17 cellular contexts compared by ENCODE assay signal in genomic region chr4:156578713-156579112, GRCh38.
DNase-seq lines count a peak whose midpoint lies in the region; ATAC-seq and TF ChIP-seq lines count a peak whose summit lies in the region.
"Had no signal": no experiment of that assay in that cellular context is flagged by ENCODE, and none has a peak within 500 bp of the region (broad histone marks: within the 10 kb centered on the region; RNA-seq: fewer than 3 reads in every experiment).

No MANE protein-coding gene starts in this region.

- intact Hi-C loops in adrenal gland (cut with DNase I), result no loop called here

- no peaks in the 10 kb centered on the region for H3K27me3 ChIP-seq in SK-N-SH (ENCODE audit: insufficient read depth)
- no peaks in the 10 kb centered on the region for H3K27me3 ChIP-seq in brain microvascular endothelial cell (replicated peaks)
- no peaks in the 10 kb centered on the region for H3K27me3 ChIP-seq in smooth muscle cell (ENCODE audit: low read depth)
- H3K27me3 ChIP-seq in adrenal gland, result no peaks in the 10 kb centered on the region
- H3K27me3 ChIP-seq: BLaER1 had no signal

- H3K9me2 ChIP-seq in SK-N-SH, result no peaks in the 10 kb centered on the region

- in situ Hi-C loops in brain microvascular endothelial cell (cut with HindIII; ENCODE audit: low pct_ligation_motif_present, low sequenced_read_pairs), result no loop called here

- H3K36me3 ChIP-seq in SK-N-SH (replicated peaks in 1 of 2; ENCODE audit: control insufficient read depth in 1 of 2, insufficient read depth in 2 of 2, low read length in 1 of 2) (no peaks in the 10 kb centered on the region), brain microvascular endothelial cell (replicated peaks) (no peaks in the 10 kb centered on the region), mesodermal cell (ENCODE audit: control insufficient read depth, insufficient read depth, low read length) (no peaks in the 10 kb centered on the region), smooth muscle cell (ENCODE audit: low read depth) (no peaks in the 10 kb centered on the region), adrenal gland (replicated peaks in 1 of 2) (no peaks in the 10 kb centered on the region)
- H3K36me3 ChIP-seq: BLaER1 had no signal

- ATAC-seq in SK-N-SH treated with all-trans-retinoic acid at 6 μM for 48 hours (no peak), HG03342 (IDR thresholded peaks at IDR 0.05; ENCODE audit: unreplicated experiment) (no peak)

- CTCF ChIA-PET in SK-N-SH (lab: Yijun Ruan, JAX), result no interaction called here

- H4K20me1 ChIP-seq in SK-N-SH (ENCODE audit: insufficient read depth) (no peaks in the 10 kb centered on the region), smooth muscle cell (ENCODE audit: low read depth) (no peaks in the 10 kb centered on the region)
- H4K20me1 ChIP-seq: BLaER1 had no signal

- H3K4me2 ChIP-seq in SK-N-SH (peak overlapping the region; percentile 71; the same call in 1 of the 2 replicates), smooth muscle cell (peak overlapping the region; percentile 40)
- H3K4me2 ChIP-seq: BLaER1 had no signal

- DNase-seq in SK-N-SH, result no peak
- DNase-seq in brain microvascular endothelial cell, result no peak
- DNase-seq in smooth muscle cell (lab: John Stamatoyannopoulos, UW; ENCODE audit: unreplicated experiment), result no peak
- no peak for DNase-seq in adrenal gland
- no peak for DNase-seq in stimulated activated CD4-positive, alpha-beta T cell treated with anti-CD3 and anti-CD28 coated beads, Interleukin-4, amount 100 ng/mL, for 4 hours
- DNase-seq: AML-193; Caco-2; CD8-positive, alpha-beta memory T cell; DMS53; GF-D8; HCEC 1CT; HFFc6 had no signal

- TF ChIP-seq EP300 in SK-N-SH (IDR thresholded peaks at IDR 0.05; ENCODE audit: borderline replicate concordance in 1 of 2, low read depth in 1 of 2, low read length in 1 of 2), result no peak

- H3K9ac ChIP-seq in SK-N-SH, result no peak overlapping the region
- H3K9ac ChIP-seq in smooth muscle cell (ENCODE audit: low read depth), result no peak overlapping the region
- H3K9ac ChIP-seq: BLaER1 had no signal

- POLR2A ChIA-PET in SK-N-SH (lab: Yijun Ruan, JAX), result no interaction called here

- H3K4me1 ChIP-seq in SK-N-SH (ENCODE audit: control insufficient read depth in 1 of 2, insufficient read depth in 2 of 2, low read depth in 1 of 2, low read length in 1 of 2) (peaks cover 0 to 42% of the 10 kb centered on the region in 2 experiments; a peak in 2 of 4 replicates), mesodermal cell (ENCODE audit: control insufficient read depth, insufficient read depth, low read length, poor library complexity, severe bottlenecking) (peaks cover 9% of the 10 kb centered on the region), smooth muscle cell (ENCODE audit: low read depth) (peaks cover 3% of the 10 kb centered on the region), adrenal gland (replicated peaks in 1 of 2) (no peaks in the 10 kb centered on the region)
- H3K4me1 ChIP-seq: BLaER1, Caco-2 had no signal

- H3K79me2 ChIP-seq in SK-N-SH (ENCODE audit: insufficient read depth) (no peaks in the 10 kb centered on the region), smooth muscle cell (ENCODE audit: low read depth) (no peaks in the 10 kb centered on the region)

- H3F3A ChIP-seq in SK-N-SH (replicated peaks; ENCODE audit: insufficient read depth) (peaks cover 65% of the 10 kb centered on the region), smooth muscle cell (ENCODE audit: low read depth) (peaks cover 8% of the 10 kb centered on the region)

- no peak for TF ChIP-seq CTCF in SK-N-SH (IDR thresholded peaks at IDR 0.05)
- no peak for TF ChIP-seq CTCF in brain microvascular endothelial cell (IDR thresholded peaks at IDR 0.05; ENCODE audit: low read depth, low read length, missing control alignments)
- TF ChIP-seq CTCF in smooth muscle cell (IDR thresholded peaks at IDR 0.05; ENCODE audit: borderline replicate concordance, insufficient read depth, poor library complexity, severe bottlenecking), result no peak
- no peak for TF ChIP-seq CTCF in adrenal gland (IDR thresholded peaks at IDR 0.05)

- no peak for TF ChIP-seq POLR2A in adrenal gland (IDR thresholded peaks at IDR 0.05)

- no peak for TF ChIP-seq RAD21 in SK-N-SH (IDR thresholded peaks at IDR 0.05; ENCODE audit: low read length)

- H3K9me3 ChIP-seq in SK-N-SH (no peaks in the 10 kb centered on the region), mesodermal cell (ENCODE audit: control insufficient read depth, low read length) (no peaks in the 10 kb centered on the region), smooth muscle cell (replicated peaks; ENCODE audit: low read depth) (no peaks in the 10 kb centered on the region), adrenal gland (replicated peaks in 1 of 3) (no peaks in the 10 kb centered on the region)
- H3K9me3 ChIP-seq: BLaER1, Caco-2 had no signal

- H2AFZ ChIP-seq in SK-N-SH (ENCODE audit: low read depth), result peak overlapping the region; percentile 80; the same call in 1 of the 2 replicates
- H2AFZ ChIP-seq in smooth muscle cell (ENCODE audit: low read depth), result peak overlapping the region; percentile 87

- no peak overlapping the region; a peak in 1 of 4 replicates for H3K4me3 ChIP-seq in SK-N-SH (ENCODE audit: low read depth in 2 of 2, low read length in 1 of 2)
- no peak overlapping the region for H3K4me3 ChIP-seq in brain microvascular endothelial cell (ENCODE audit: low read depth, low read length)
- H3K4me3 ChIP-seq in mesodermal cell (ENCODE audit: extremely low read depth, insufficient read depth, low read length, poor library complexity, severe bottlenecking), result no peak overlapping the region
- H3K4me3 ChIP-seq in smooth muscle cell, result no peak overlapping the region
- H3K4me3 ChIP-seq in adrenal gland, result no peak overlapping the region
- H3K4me3 ChIP-seq: BLaER1 had no signal

- peak overlapping the region in 1 of 2 experiments; percentile 70; a peak in 2 of 4 replicates for H3K27ac ChIP-seq in SK-N-SH (ENCODE audit: low read depth in 2 of 2, low read length in 1 of 2)
- peak overlapping the region; percentile 35 for H3K27ac ChIP-seq in brain microvascular endothelial cell
- peak overlapping the region; percentile 39 for H3K27ac ChIP-seq in mesodermal cell (ENCODE audit: low read depth, low read length, severe bottlenecking)
- H3K27ac ChIP-seq in smooth muscle cell (ENCODE audit: low read depth), result peak overlapping the region; percentile 45
- H3K27ac ChIP-seq in adrenal gland, result no peak overlapping the region
- H3K27ac ChIP-seq: 22Rv1, BLaER1 had no signal

TF ChIP-seq in SK-N-SH, 30 proteins besides CTCF, POLR2A, EP300 and RAD21:
- no peak for TF ChIP-seq RXRA (IDR thresholded peaks at IDR 0.05; ENCODE audit: borderline replicate concordance, low read depth)
- TF ChIP-seq GATA2 (CRISPR knock-in tag; IDR thresholded peaks at IDR 0.05), result no peak
- no peak for TF ChIP-seq CHD2 (IDR thresholded peaks at IDR 0.05; ENCODE audit: low read length, partially characterized antibody)
- no peak for TF ChIP-seq SIN3A (IDR thresholded peaks at IDR 0.05; ENCODE audit: borderline replicate concordance, low read depth, low read length)
- TF ChIP-seq JUND (IDR thresholded peaks at IDR 0.05), result no peak
- TF ChIP-seq TEAD4 (IDR thresholded peaks at IDR 0.05; ENCODE audit: borderline replicate concordance, insufficient read depth), result no peak
- TF ChIP-seq MEF2A (IDR thresholded peaks at IDR 0.05; ENCODE audit: borderline replicate concordance, low read depth), result no peak
- no peak for TF ChIP-seq POLR2AphosphoS5 (IDR thresholded peaks at IDR 0.05; ENCODE audit: low read depth, low read length)
- TF ChIP-seq TAF1 (IDR thresholded peaks at IDR 0.05; ENCODE audit: borderline replicate concordance, low read depth, low read length), result no peak
- no peak for TF ChIP-seq ELF1 (IDR thresholded peaks at IDR 0.05)

TF ChIP-seq in SK-N-SH treated with all-trans-retinoic acid at 6 μM for 48 hours, 23 proteins besides CTCF, POLR2A, EP300 and RAD21:
- no peak for TF ChIP-seq ZNF8 (CRISPR knock-in tag; IDR thresholded peaks at IDR 0.05)
- no peak for TF ChIP-seq ESRRG (CRISPR knock-in tag; IDR thresholded peaks at IDR 0.05)
- TF ChIP-seq ARNTL (CRISPR knock-in tag; IDR thresholded peaks at IDR 0.05; ENCODE audit: borderline replicate concordance, low read depth), result no peak
- no peak for TF ChIP-seq BACH2 (CRISPR knock-in tag; IDR thresholded peaks at IDR 0.05; ENCODE audit: borderline replicate concordance)
- TF ChIP-seq OSR1 (CRISPR knock-in tag; IDR thresholded peaks at IDR 0.05), result no peak

Comparison
In these comparisons a context has a peak if more than half of its experiments do, and no peak if none do; other contexts are left out.
1. H3K27ac ChIP-seq: peak in brain microvascular endothelial cell (single experiment), mesodermal cell (single experiment) and smooth muscle cell (single experiment); none in adrenal gland (0 of 5).